In the genomic region with DNA sequence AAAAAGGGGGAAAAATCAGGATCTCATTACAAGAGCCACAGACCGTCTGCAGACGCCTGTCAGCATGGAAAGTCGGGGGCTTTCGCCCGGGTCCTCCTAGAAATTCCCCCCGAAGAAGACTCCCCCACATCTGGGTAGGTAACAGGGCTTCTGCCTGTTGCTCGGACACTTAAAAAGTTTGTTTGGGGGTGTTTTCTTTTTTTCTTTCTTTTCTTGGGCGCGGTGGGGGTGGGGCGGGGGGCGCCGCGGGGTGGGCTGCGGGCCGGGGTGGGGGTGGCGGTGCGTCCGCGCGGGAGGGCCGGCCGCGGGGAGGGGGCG, we compare ENCODE assay signal across 8 cellular contexts. TPM values are rescaled to one million over a fixed set of nuclear protein-coding genes. Genes with fewer than 3 reads are reported as not detected.
DNase-seq lines count a peak whose midpoint lies in the region; ATAC-seq and TF ChIP-seq lines count a peak whose summit lies in the region.

No MANE protein-coding gene starts in this region.

- H3K4me1 Mint-ChIP-seq in natural killer cell, result peaks cover 30 to 41% of the 10 kb centered on the region in 2 donors

- H3K9ac ChIP-seq in mammary epithelial cell (ENCODE audit: insufficient read depth, low read length), result peak overlapping the region; percentile 100

- DNase-seq in mammary epithelial cell, result no peak
- no peak for DNase-seq in natural killer cell
- DNase-seq in NCI-H2196 treated with DMSO at 0.1 percent for 48 hours (lab: John Stamatoyannopoulos, UW; ENCODE audit: unreplicated experiment), result no peak
- no peak for DNase-seq in NK-92 treated with Interleukin-12 subunit alpha and Interleukin-12 subunit beta, amount 100 ng/mL, for 24 hours (lab: John Stamatoyannopoulos, UW)
- DNase-seq in NCI-H82 treated with DMSO at 0.1 percent for 48 hours (lab: John Stamatoyannopoulos, UW; ENCODE audit: unreplicated experiment), result no peak

- CTCF ChIA-PET in mammary epithelial cell (lab: Charles Lee; ENCODE audit: low non-redundant PET), result no interaction called here

- H2AFZ ChIP-seq in mammary epithelial cell (ENCODE audit: low read depth, low read length), result no peak overlapping the region

- H3K27ac Mint-ChIP-seq in natural killer cell, result peak overlapping the region; percentile 97

- ATAC-seq in GM19372 (IDR thresholded peaks at IDR 0.05; ENCODE audit: low read depth, unreplicated experiment) (peak; percentile 3), HG03175 (IDR thresholded peaks at IDR 0.05; ENCODE audit: unreplicated experiment) (peak; percentile 4), natural killer cell (peak in 2 of 3 donors; percentile 4 to 5), GM18873 (IDR thresholded peaks at IDR 0.05; ENCODE audit: low FRiP score, unreplicated experiment) (no peak)

- peak overlapping the region; percentile 97 for H3K4me3 Mint-ChIP-seq in natural killer cell

- no peaks in the 10 kb centered on the region for H3K36me3 Mint-ChIP-seq in natural killer cell

- H3K4me3 ChIP-seq in mammary epithelial cell (replicated peaks in 1 of 3; ENCODE audit: insufficient read depth in 1 of 3, low read depth in 2 of 3, low read length in 3 of 3), result peak overlapping the region; percentile 78 to 99 (median 95)

- in situ Hi-C loops in mammary epithelial cell (cut with MboI; ENCODE audit: low sequenced_read_pairs in 2 of 2), result no loop called here

- H3K27me3 Mint-ChIP-seq in natural killer cell (ENCODE audit: low read depth in 2 of 2), result no peaks in the 10 kb centered on the region

- WGBS in mammary epithelial cell (ENCODE audit: low coverage, missing lambda C conversion rate), result no CpG with 5 or more reads among the region's 24 CpGs

- H4K20me1 ChIP-seq in mammary epithelial cell (ENCODE audit: insufficient read depth, low read length), result no peaks in the 10 kb centered on the region

- H3K4me2 ChIP-seq in mammary epithelial cell (ENCODE audit: insufficient read depth, low read depth, low read length), result no peak overlapping the region

- H3K9me3 Mint-ChIP-seq in natural killer cell, result no peaks in the 10 kb centered on the region

- no peaks in the 10 kb centered on the region for H3K27me3 ChIP-seq in mammary epithelial cell (ENCODE audit: insufficient read depth, low read length)

- H3K27ac ChIP-seq in mammary epithelial cell (ENCODE audit: insufficient read depth, low read depth, low read length), result peak overlapping the region; percentile 88

- no peaks in the 10 kb centered on the region for H3K9me3 ChIP-seq in mammary epithelial cell (replicated peaks; ENCODE audit: insufficient read depth, low read length)

- no TSS peak for BruUV-seq in mammary epithelial cell (replicated peaks; lab: Mats Ljungman, UMichigan)

- H3K4me1 ChIP-seq in mammary epithelial cell (ENCODE audit: insufficient read depth, low read length), result peaks cover 25% of the 10 kb centered on the region

- intact Hi-C loops in mammary epithelial cell (cut with micrococcal nuclease), result loop anchor here (5.0 kb wide), 1 partner anchor 47 kb away; no protein-coding TSS in a partner anchor
- intact Hi-C loops in natural killer cell (cut with micrococcal nuclease), result loop anchor here (2.0 kb wide), 2 partner anchors 20 to 206 kb away; partner anchors contain the start of gene CDK17

- dilution Hi-C loops in mammary epithelial cell (cut with HindIII; ENCODE audit: low sequenced_read_pairs), result no loop called here

- peaks cover 42% of the 10 kb centered on the region for H3K79me2 ChIP-seq in mammary epithelial cell (ENCODE audit: insufficient read depth, low read length)

- H3K36me3 ChIP-seq in mammary epithelial cell (ENCODE audit: insufficient read depth, low read length), result no peaks in the 10 kb centered on the region

- TF ChIP-seq CTCF in mammary epithelial cell (conservative IDR thresholded peaks at IDR 0.05 in 1 of 2, IDR thresholded peaks at IDR 0.05 in 1 of 2; ENCODE audit: extremely low read depth in 1 of 2, insufficient read depth in 1 of 2, low read depth in 1 of 2, low read length in 2 of 2) (no peak), natural killer cell (IDR thresholded peaks at IDR 0.05) (no peak)

RNA-seq across cellular contexts. Expression of gene ELK3, which starts 0.4 kb away (rescaled TPM):
- total RNA-seq in mammary epithelial cell (10 to 100 TPM; 12.8 to 95.1 TPM), natural killer cell (10 to 100 TPM; 17.8 to 28.8 (median 20.9) TPM)
- polyA plus RNA-seq in mammary epithelial cell, result 47.2 TPM
- 30.7 TPM for polyA minus RNA-seq in mammary epithelial cell
